In genomic region chr10:124539935-124540641, GRCh38 we compare ENCODE assay signal across 8 cellular contexts.
DNase-seq lines count a peak whose midpoint lies in the region; ATAC-seq and TF ChIP-seq lines count a peak whose summit lies in the region.

No MANE protein-coding gene starts in this region.

- no peaks in the 10 kb centered on the region for H3K9me2 ChIP-seq in MM.1S (replicated peaks; ENCODE audit: insufficient read depth, low read length)

- no peak for DNase-seq in AG04450 (ENCODE audit: low read depth, low spot score)
- DNase-seq in MM.1S = peak; percentile 42
- DNase-seq in activated CD8-positive, alpha-beta memory T cell treated with anti-CD3 and anti-CD28 coated beads for 4 hours (ENCODE audit: low read depth in 2 of 2) = peak; percentile 38 to 46
- DNase-seq in epithelial cell of esophagus (ENCODE audit: low read depth) = peak; percentile 30
- DNase-seq in stimulated activated naive CD4-positive, alpha-beta T cell treated with Interleukin-2 at 50 U/mL for 16 hours (lab: John Stamatoyannopoulos, UW) = peak; percentile 57
- no peak for DNase-seq in SW 1271 (lab: John Stamatoyannopoulos, UW)

- H3F3A ChIP-seq in MM.1S (ENCODE audit: insufficient read depth, low read length) = no peaks in the 10 kb centered on the region

- H3K4me3 ChIP-seq in AG04450 (ENCODE audit: low read depth, low read length) = no peak overlapping the region
- H3K4me3 ChIP-seq in MM.1S (ENCODE audit: low read length) = no peak overlapping the region
- no peak overlapping the region for H3K4me3 ChIP-seq in epithelial cell of esophagus (ENCODE audit: low read length)

- H3K27ac ChIP-seq in AG04450 (ENCODE audit: low read depth, low read length) (no peak overlapping the region), MM.1S (ENCODE audit: low read length) (no peak overlapping the region)

- peak; percentile 74 for ATAC-seq in GM19351 (IDR thresholded peaks at IDR 0.05; ENCODE audit: unreplicated experiment)

- no peak overlapping the region for H3K27ac Mint-ChIP-seq in nephron

- no peak overlapping the region for H3K9ac ChIP-seq in MM.1S (ENCODE audit: low read length)

- H3K27me3 ChIP-seq in AG04450 (ENCODE audit: control insufficient read depth, insufficient read depth, low read length) (peaks cover 7% of the 10 kb centered on the region), MM.1S (replicated peaks; ENCODE audit: insufficient read depth, low read length) (0 out of 2 replicates have a peak, but pooled peaks cover 3% of the 10 kb centered on the region)

- POLR2A ChIA-PET in AG04450 (lab: Yijun Ruan, JAX) = no interaction called here

- TF ChIP-seq CTCF in AG04450 (IDR thresholded peaks at IDR 0.05; ENCODE audit: low read depth, low read length) (peak; percentile 78), MM.1S (IDR thresholded peaks at IDR 0.05; ENCODE audit: low read length) (peak; percentile 69), epithelial cell of esophagus (IDR thresholded peaks at IDR 0.05; ENCODE audit: insufficient read depth, low read depth, low read length, missing control alignments) (peak; percentile 51), nephron (IDR thresholded peaks at IDR 0.05; ENCODE audit: unreplicated experiment in 3 of 3) (peak; percentile 68 to 71 (median 69))

- peaks cover 3% of the 10 kb centered on the region for H3K27me3 Mint-ChIP-seq in nephron (ENCODE audit: low read depth)

- CTCF ChIA-PET in AG04450 (lab: Charles Lee) = interaction anchor here (0.6 to 9.5 kb wide), 11 partner anchors 8 to 286 kb away, joined by 3 to 101 read pairs (median 3); no protein-coding TSS in a partner anchor

- H2AFZ ChIP-seq in MM.1S (ENCODE audit: low read length) = no peak overlapping the region

- no peaks in the 10 kb centered on the region for H3K36me3 Mint-ChIP-seq in nephron (ENCODE audit: low read depth)

- H3K9me3 ChIP-seq in AG04450 (ENCODE audit: control insufficient read depth, insufficient read depth, low read length) = no peaks in the 10 kb centered on the region; the same call in 1 of the 2 replicates
- no peaks in the 10 kb centered on the region for H3K9me3 ChIP-seq in MM.1S (replicated peaks; ENCODE audit: insufficient read depth, low read length)

- peak overlapping the region; percentile 57; the same call in 1 of the 2 replicates for H3K4me2 ChIP-seq in MM.1S (ENCODE audit: low read depth, low read length)

- H3K4me1 Mint-ChIP-seq in nephron = no peaks in the 10 kb centered on the region

- no peaks in the 10 kb centered on the region for H3K9me3 Mint-ChIP-seq in nephron

- no peaks in the 10 kb centered on the region for H3K79me2 ChIP-seq in MM.1S (ENCODE audit: low read length)

- H3K4me1 ChIP-seq in MM.1S (ENCODE audit: low read length) = no peaks in the 10 kb centered on the region

- H3K36me3 ChIP-seq in MM.1S (replicated peaks; ENCODE audit: insufficient read depth, low read length) = no peaks in the 10 kb centered on the region

- H3K4me3 Mint-ChIP-seq in nephron = no peak overlapping the region

- H4K20me1 ChIP-seq in MM.1S (ENCODE audit: insufficient read depth, low read length) = no peaks in the 10 kb centered on the region

Comparison
In these comparisons a context has a peak if more than half of its experiments do, and no peak if none do; other contexts are left out.
1. DNase-seq: peak in MM.1S (single experiment), activated CD8-positive, alpha-beta memory T cell treated with anti-CD3 and anti-CD28 coated beads for 4 hours (2 of 2), epithelial cell of esophagus (single experiment) and stimulated activated naive CD4-positive, alpha-beta T cell treated with Interleukin-2 at 50 U/mL for 16 hours (single experiment); none in AG04450 (single experiment) and SW 1271 (0 of 2).
2. Peak in every context shown above with its lines, with median percentiles within 50 percentile points of each other: CTCF ChIP-seq.